In the genomic region with DNA sequence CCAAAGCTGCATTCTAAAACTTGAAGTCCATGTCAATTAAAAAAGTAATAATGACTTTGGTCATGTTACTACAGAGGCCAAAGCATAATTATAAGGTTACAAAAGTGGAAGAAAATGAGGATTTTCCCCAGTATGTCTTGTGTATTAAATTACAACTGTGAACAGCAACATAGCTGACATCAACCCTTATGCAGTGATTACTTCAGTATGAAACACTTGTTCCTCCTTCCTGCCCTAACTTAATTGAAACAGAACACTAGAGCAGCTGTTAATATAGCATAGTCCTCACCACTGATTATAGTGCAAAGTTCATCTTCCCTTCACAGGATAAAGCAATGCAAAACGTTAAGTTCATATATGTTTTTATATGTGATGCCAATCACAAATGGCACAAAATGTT, we compare ENCODE assay signal across 18 cellular contexts. TPM values are rescaled to one million over a fixed set of nuclear protein-coding genes. Genes with fewer than 3 reads are reported as not detected.
"Had no signal": no experiment of that assay in that cellular context is flagged by ENCODE, and none has a peak within 500 bp of the region (broad histone marks: within the 10 kb centered on the region; RNA-seq: fewer than 3 reads in every experiment).

No MANE protein-coding gene starts in this region.

- DNase-seq: activated CD4-positive, CD25-positive, alpha-beta regulatory T cell treated with anti-CD3 and anti-CD28 coated beads, Interleukin-2, amount 50 U/mL, for 72 hours; activated effector memory CD4-positive, alpha-beta T cell treated with anti-CD3 and anti-CD28 coated beads, Interleukin-2, amount 50 U/mL, for 16 hours; activated T-cell treated with anti-CD3 and anti-CD28 coated beads, Interleukin-2, amount 50 U/mL, for 72 hours; adrenal gland; dorsolateral prefrontal cortex; foreskin keratinocyte; hypothalamus; kidney; left lung; mammary epithelial cell; midbrain; retina; stimulated activated CD4-positive, alpha-beta T cell treated with anti-CD3 and anti-CD28 coated beads, Interleukin-2, amount 100 ng/mL, for 24 hours; stimulated activated naive CD4-positive, alpha-beta T cell treated with Interleukin-2 at 50 U/mL for 16 hours; thyroid gland had no signal

- H3K27me3 ChIP-seq: adrenal gland, cardiac muscle cell, dorsolateral prefrontal cortex, foreskin keratinocyte, left lung, thyroid gland had no signal

- H3K36me3 ChIP-seq: adrenal gland, cardiac muscle cell, left lung, thyroid gland had no signal

- ATAC-seq: activated T-cell treated with anti-CD3 and anti-CD28 coated beads, Interleukin-2, amount 50 U/mL, for 72 hours; foreskin keratinocyte; left lung had no signal

- H3K4me3 ChIP-seq: adrenal gland, cardiac muscle cell, dorsolateral prefrontal cortex, left lung, thyroid gland had no signal

- H3K4me1 ChIP-seq: thyroid gland had no signal

- H3K9me3 ChIP-seq: adrenal gland, left lung, thyroid gland had no signal

- H3K27ac ChIP-seq: foreskin keratinocyte, thyroid gland had no signal

RNA-seq across cellular contexts. Expression of a gene that starts 29.9 kb away (rescaled TPM):
- total RNA-seq: activated CD8-positive, alpha-beta memory T cell treated with anti-CD3 and anti-CD28 coated beads for 36 hours; myocyte had no signal
